Comparison of ENCODE assay signal across 1 cellular context in the genomic region with DNA sequence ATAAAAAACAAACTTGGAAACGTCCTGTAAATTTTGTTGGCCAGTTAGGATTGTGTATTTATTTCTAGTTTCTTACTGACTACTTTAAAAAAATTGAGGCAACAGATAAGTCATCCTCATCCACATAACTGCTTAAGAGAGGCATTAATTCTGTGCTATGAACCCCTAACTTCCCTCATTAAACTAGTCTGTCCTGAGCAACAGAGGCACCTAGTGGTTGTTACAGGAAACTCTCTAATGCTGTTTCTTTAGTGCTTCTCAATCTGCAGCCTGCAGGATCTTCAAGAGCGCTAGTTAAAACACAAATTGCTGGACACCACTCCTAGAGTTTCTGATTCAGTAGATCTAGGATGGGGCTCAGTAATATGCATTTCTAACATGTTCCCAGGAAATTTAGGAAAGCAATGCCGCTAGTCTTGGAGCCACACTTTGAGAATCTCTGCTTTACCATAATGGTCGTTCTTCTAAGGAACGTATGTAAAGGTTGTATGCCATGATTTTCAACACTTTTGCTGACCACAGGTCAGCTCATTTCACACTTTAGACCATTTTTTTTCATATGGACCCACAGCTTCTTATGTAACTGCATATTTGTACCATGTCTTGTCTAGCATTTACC.
TF ChIP-seq lines count a peak whose summit lies in the region.

No MANE protein-coding gene starts in this region.

TF ChIP-seq in GM23338, 12 proteins besides CTCF, POLR2A, EP300 and RAD21 (continued from another document):
- TF ChIP-seq ZNF462 (CRISPR knock-in tag; IDR thresholded peaks at IDR 0.05) (no peak), EZH2phosphoT487 (IDR thresholded peaks at IDR 0.05; ENCODE audit: unreplicated experiment) (no peak)
TF ChIP-seq in GM23338: peak in this region for 0.
